Comparison of ENCODE assay signal across 1 cellular context in the genomic region with DNA sequence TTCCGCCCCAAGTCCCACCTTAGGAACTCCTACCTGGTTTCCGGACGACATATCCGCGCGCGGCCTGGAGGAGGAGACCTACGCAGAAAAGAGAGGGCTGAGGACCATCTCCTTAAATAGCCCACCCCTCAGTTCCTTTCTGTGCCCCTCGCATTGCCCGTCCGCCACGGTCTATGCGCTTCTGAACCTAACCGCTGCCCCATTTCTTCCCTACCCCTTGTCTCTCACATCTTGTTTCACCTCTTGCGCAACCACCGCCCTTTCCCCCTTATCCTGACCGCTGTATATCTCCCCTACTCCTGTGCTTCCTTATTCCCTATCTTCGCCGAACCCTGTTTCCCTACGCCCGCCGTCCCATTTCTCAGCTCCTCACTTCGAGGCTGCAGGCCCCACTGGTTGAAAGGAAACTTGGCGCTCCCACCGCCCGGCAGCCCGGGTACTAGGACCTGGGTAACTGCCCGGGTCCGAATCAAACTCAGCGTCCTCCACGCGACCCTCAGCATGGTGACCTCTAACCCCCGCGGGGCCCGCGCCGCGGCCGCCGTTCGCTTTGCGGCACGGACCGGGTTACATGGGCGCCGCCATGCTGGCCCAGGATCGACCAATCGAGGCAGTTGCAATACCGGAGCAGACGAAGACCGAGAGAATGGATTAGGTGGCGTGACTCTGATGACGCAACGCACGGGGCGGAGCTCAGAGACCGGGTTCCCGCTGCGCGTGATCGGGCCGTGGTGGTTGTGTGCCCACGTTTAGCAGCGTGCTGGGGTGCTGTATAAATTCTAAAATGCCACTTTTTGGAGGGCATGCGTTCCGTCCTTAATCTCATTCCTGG.
A peak's percentile ranks its signal among the peaks of the same experiment; 100 is the strongest.
TF ChIP-seq lines count a peak whose summit lies in the region.

Gene MRPS15, minus strand, starts transcription at position 612 of the 832 bp plus-strand sequence. Its CDS starts 109 bp downstream, at position 503.

TF ChIP-seq in HepG2, 621 proteins besides CTCF, POLR2A, EP300 and RAD21 (continued from another document and continues in another):
- TF ChIP-seq ZNF564 (CRISPR knock-in tag; IDR thresholded peaks at IDR 0.05) (peak; percentile 32; the same call in 1 of the 2 replicates), ZFP82 (CRISPR knock-in tag; IDR thresholded peaks at IDR 0.05; ENCODE audit: borderline replicate concordance) (peak; percentile 85; the same call in 1 of the 2 replicates), PHF20 (CRISPR knock-in tag; IDR thresholded peaks at IDR 0.05) (peak; percentile 96), ZNF780A (CRISPR knock-in tag; IDR thresholded peaks at IDR 0.05) (peak; percentile 66; the same call in 1 of the 2 replicates), GTF3A (CRISPR knock-in tag; conservative IDR thresholded peaks at IDR 0.05) (no peak), RBAK (CRISPR knock-in tag; IDR thresholded peaks at IDR 0.05) (peak; percentile 21; the same call in 1 of the 2 replicates), KDM1A (CRISPR knock-in tag; IDR thresholded peaks at IDR 0.05) (peak; percentile 38; the same call in 1 of the 2 replicates), EEA1 (CRISPR knock-in tag; IDR thresholded peaks at IDR 0.05; ENCODE audit: borderline replicate concordance) (peak; percentile 87; the same call in 1 of the 2 replicates), TFDP1 (CRISPR knock-in tag; IDR thresholded peaks at IDR 0.05; ENCODE audit: borderline replicate concordance) (peak; percentile 84; the same call in 1 of the 2 replicates), CHD4 (IDR thresholded peaks at IDR 0.05; ENCODE audit: borderline replicate concordance, low read length) (0 out of 2 replicates have a peak, but pooled peaks have one; percentile 26), BORCS8-MEF2B (CRISPR knock-in tag; IDR thresholded peaks at IDR 0.05) (peak; percentile 92), MATR3 (CRISPR knock-in tag; IDR thresholded peaks at IDR 0.05) (no peak), HMG20A (CRISPR knock-in tag; IDR thresholded peaks at IDR 0.05; ENCODE audit: borderline replicate concordance) (0 out of 2 replicates have a peak, but pooled peaks have one; percentile 30), ZNF556 (CRISPR knock-in tag; IDR thresholded peaks at IDR 0.05; ENCODE audit: borderline replicate concordance) (peak; percentile 95; the same call in 1 of the 2 replicates), SRF (IDR thresholded peaks at IDR 0.05; ENCODE audit: low read depth, low read length) (peak; percentile 98), FOXK1 (CRISPR knock-in tag; IDR thresholded peaks at IDR 0.05; ENCODE audit: borderline replicate concordance, low read depth) (peak; percentile 97), SCMH1 (CRISPR knock-in tag; IDR thresholded peaks at IDR 0.05; ENCODE audit: borderline replicate concordance) (no peak), PCBP1 (IDR thresholded peaks at IDR 0.05; ENCODE audit: borderline replicate concordance, low read depth, low read length) (no peak; the same call in 1 of the 2 replicates), CBX2 (IDR thresholded peaks at IDR 0.05; ENCODE audit: low read depth, low read length) (no peak), CBX2 (CRISPR knock-in tag; IDR thresholded peaks at IDR 0.05; ENCODE audit: low read depth) (no peak), RORA (CRISPR knock-in tag; IDR thresholded peaks at IDR 0.05) (no peak), E2F5 (CRISPR knock-in tag; conservative IDR thresholded peaks at IDR 0.05) (peak; percentile 81), ZNF773 (CRISPR knock-in tag; IDR thresholded peaks at IDR 0.05; ENCODE audit: borderline replicate concordance) (0 out of 2 replicates have a peak, but pooled peaks have one; percentile 23), MAX (IDR thresholded peaks at IDR 0.05) (peak; percentile 93), ZNF766 (CRISPR knock-in tag; IDR thresholded peaks at IDR 0.05; ENCODE audit: borderline replicate concordance) (peak; percentile 71; the same call in 1 of the 2 replicates), TBL1XR1 (IDR thresholded peaks at IDR 0.05; ENCODE audit: borderline replicate concordance, low read length, partially characterized antibody) (peak; percentile 77), CREBL2 (CRISPR knock-in tag; IDR thresholded peaks at IDR 0.05; ENCODE audit: borderline replicate concordance) (no peak; the same call in 1 of the 2 replicates), STAG1 (CRISPR knock-in tag; IDR thresholded peaks at IDR 0.05) (no peak), FOXC1 (CRISPR knock-in tag; IDR thresholded peaks at IDR 0.05; ENCODE audit: borderline replicate concordance) (peak; percentile 83), YY1 (IDR thresholded peaks at IDR 0.05; ENCODE audit: insufficient read depth, insufficient replicate concordance, low read depth, low read length) (peak; percentile 100), ZNF430 (CRISPR knock-in tag; IDR thresholded peaks at IDR 0.05) (peak; percentile 53; the same call in 1 of the 2 replicates), ZNF256 (CRISPR knock-in tag; conservative IDR thresholded peaks at IDR 0.05) (no peak; the same call in 1 of the 2 replicates), TP53 (CRISPR knock-in tag; conservative IDR thresholded peaks at IDR 0.05) (peak; percentile 21; the same call in 1 of the 2 replicates)
- TF ChIP-seq, protein P1, sequence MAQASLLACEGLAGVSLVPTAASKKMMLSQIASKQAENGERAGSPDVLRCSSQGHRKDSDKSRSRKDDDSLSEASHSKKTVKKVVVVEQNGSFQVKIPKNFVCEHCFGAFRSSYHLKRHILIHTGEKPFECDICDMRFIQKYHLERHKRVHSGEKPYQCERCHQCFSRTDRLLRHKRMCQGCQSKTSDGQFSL (CRISPR knock-in tag; IDR thresholded peaks at IDR 0.05): peak; percentile 23; the same call in 1 of the 2 replicates
- TF ChIP-seq, protein P2, sequence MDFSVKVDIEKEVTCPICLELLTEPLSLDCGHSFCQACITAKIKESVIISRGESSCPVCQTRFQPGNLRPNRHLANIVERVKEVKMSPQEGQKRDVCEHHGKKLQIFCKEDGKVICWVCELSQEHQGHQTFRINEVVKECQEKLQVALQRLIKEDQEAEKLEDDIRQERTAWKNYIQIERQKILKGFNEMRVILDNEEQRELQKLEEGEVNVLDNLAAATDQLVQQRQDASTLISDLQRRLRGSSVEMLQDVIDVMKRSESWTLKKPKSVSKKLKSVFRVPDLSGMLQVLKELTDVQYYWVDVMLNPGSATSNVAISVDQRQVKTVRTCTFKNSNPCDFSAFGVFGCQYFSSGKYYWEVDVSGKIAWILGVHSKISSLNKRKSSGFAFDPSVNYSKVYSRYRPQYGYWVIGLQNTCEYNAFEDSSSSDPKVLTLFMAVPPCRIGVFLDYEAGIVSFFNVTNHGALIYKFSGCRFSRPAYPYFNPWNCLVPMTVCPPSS (IDR thresholded peaks at IDR 0.05): no peak
- TF ChIP-seq, protein P3, sequence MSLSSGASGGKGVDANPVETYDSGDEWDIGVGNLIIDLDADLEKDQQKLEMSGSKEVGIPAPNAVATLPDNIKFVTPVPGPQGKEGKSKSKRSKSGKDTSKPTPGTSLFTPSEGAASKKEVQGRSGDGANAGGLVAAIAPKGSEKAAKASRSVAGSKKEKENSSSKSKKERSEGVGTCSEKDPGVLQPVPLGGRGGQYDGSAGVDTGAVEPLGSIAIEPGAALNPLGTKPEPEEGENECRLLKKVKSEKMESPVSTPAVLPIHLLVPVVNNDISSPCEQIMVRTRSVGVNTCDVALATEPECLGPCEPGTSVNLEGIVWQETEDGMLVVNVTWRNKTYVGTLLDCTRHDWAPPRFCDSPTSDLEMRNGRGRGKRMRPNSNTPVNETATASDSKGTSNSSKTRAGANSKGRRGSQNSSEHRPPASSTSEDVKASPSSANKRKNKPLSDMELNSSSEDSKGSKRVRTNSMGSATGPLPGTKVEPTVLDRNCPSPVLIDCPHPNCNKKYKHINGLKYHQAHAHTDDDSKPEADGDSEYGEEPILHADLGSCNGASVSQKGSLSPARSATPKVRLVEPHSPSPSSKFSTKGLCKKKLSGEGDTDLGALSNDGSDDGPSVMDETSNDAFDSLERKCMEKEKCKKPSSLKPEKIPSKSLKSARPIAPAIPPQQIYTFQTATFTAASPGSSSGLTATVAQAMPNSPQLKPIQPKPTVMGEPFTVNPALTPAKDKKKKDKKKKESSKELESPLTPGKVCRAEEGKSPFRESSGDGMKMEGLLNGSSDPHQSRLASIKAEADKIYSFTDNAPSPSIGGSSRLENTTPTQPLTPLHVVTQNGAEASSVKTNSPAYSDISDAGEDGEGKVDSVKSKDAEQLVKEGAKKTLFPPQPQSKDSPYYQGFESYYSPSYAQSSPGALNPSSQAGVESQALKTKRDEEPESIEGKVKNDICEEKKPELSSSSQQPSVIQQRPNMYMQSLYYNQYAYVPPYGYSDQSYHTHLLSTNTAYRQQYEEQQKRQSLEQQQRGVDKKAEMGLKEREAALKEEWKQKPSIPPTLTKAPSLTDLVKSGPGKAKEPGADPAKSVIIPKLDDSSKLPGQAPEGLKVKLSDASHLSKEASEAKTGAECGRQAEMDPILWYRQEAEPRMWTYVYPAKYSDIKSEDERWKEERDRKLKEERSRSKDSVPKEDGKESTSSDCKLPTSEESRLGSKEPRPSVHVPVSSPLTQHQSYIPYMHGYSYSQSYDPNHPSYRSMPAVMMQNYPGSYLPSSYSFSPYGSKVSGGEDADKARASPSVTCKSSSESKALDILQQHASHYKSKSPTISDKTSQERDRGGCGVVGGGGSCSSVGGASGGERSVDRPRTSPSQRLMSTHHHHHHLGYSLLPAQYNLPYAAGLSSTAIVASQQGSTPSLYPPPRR (CRISPR knock-in tag; IDR thresholded peaks at IDR 0.05; ENCODE audit: borderline replicate concordance): peak; percentile 67; the same call in 1 of the 2 replicates
- TF ChIP-seq, protein P4, sequence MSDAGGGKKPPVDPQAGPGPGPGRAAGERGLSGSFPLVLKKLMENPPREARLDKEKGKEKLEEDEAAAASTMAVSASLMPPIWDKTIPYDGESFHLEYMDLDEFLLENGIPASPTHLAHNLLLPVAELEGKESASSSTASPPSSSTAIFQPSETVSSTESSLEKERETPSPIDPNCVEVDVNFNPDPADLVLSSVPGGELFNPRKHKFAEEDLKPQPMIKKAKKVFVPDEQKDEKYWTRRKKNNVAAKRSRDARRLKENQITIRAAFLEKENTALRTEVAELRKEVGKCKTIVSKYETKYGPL (CRISPR knock-in tag; IDR thresholded peaks at IDR 0.05): peak; percentile 21; the same call in 1 of the 2 replicates
- TF ChIP-seq, protein P5, sequence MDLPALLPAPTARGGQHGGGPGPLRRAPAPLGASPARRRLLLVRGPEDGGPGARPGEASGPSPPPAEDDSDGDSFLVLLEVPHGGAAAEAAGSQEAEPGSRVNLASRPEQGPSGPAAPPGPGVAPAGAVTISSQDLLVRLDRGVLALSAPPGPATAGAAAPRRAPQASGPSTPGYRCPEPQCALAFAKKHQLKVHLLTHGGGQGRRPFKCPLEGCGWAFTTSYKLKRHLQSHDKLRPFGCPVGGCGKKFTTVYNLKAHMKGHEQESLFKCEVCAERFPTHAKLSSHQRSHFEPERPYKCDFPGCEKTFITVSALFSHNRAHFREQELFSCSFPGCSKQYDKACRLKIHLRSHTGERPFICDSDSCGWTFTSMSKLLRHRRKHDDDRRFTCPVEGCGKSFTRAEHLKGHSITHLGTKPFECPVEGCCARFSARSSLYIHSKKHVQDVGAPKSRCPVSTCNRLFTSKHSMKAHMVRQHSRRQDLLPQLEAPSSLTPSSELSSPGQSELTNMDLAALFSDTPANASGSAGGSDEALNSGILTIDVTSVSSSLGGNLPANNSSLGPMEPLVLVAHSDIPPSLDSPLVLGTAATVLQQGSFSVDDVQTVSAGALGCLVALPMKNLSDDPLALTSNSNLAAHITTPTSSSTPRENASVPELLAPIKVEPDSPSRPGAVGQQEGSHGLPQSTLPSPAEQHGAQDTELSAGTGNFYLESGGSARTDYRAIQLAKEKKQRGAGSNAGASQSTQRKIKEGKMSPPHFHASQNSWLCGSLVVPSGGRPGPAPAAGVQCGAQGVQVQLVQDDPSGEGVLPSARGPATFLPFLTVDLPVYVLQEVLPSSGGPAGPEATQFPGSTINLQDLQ (CRISPR knock-in tag; IDR thresholded peaks at IDR 0.05): no peak
- TF ChIP-seq, protein P6, sequence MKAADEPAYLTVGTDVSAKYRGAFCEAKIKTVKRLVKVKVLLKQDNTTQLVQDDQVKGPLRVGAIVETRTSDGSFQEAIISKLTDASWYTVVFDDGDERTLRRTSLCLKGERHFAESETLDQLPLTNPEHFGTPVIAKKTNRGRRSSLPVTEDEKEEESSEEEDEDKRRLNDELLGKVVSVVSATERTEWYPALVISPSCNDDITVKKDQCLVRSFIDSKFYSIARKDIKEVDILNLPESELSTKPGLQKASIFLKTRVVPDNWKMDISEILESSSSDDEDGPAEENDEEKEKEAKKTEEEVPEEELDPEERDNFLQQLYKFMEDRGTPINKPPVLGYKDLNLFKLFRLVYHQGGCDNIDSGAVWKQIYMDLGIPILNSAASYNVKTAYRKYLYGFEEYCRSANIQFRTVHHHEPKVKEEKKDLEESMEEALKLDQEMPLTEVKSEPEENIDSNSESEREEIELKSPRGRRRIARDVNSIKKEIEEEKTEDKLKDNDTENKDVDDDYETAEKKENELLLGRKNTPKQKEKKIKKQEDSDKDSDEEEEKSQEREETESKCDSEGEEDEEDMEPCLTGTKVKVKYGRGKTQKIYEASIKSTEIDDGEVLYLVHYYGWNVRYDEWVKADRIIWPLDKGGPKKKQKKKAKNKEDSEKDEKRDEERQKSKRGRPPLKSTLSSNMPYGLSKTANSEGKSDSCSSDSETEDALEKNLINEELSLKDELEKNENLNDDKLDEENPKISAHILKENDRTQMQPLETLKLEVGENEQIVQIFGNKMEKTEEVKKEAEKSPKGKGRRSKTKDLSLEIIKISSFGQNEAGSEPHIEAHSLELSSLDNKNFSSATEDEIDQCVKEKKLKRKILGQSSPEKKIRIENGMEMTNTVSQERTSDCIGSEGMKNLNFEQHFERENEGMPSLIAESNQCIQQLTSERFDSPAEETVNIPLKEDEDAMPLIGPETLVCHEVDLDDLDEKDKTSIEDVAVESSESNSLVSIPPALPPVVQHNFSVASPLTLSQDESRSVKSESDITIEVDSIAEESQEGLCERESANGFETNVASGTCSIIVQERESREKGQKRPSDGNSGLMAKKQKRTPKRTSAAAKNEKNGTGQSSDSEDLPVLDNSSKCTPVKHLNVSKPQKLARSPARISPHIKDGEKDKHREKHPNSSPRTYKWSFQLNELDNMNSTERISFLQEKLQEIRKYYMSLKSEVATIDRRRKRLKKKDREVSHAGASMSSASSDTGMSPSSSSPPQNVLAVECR (CRISPR knock-in tag; IDR thresholded peaks at IDR 0.05; ENCODE audit: borderline replicate concordance): peak; percentile 91
